ENCODE assay signal across 9 cellular contexts in genomic region chr15:89002281-89002761, GRCh38.
DNase-seq lines count a peak whose midpoint lies in the region; ATAC-seq and TF ChIP-seq lines count a peak whose summit lies in the region.
"Had no signal": no experiment of that assay in that cellular context is flagged by ENCODE, and none has a peak within 500 bp of the region (broad histone marks: within the 10 kb centered on the region; RNA-seq: fewer than 3 reads in every experiment).

No MANE protein-coding gene starts in this region.

- no peak for TF ChIP-seq CTCF in MM.1S (IDR thresholded peaks at IDR 0.05; ENCODE audit: low read length)
- TF ChIP-seq CTCF in BE2C (IDR thresholded peaks at IDR 0.05; ENCODE audit: low read depth, low read length): no peak

- no peaks in the 10 kb centered on the region for H3K9me3 ChIP-seq in BLaER1 treated with 17β-estradiol and CSF1 and Interleukin-3, amounts not matched to agents 10 nM and 100 nM (replicated peaks in 1 of 11)
- H3K9me3 ChIP-seq in MM.1S (replicated peaks; ENCODE audit: insufficient read depth, low read length) (no peaks in the 10 kb centered on the region), BE2C (no peaks in the 10 kb centered on the region)

- no peaks in the 10 kb centered on the region for H3K36me3 ChIP-seq in BLaER1 treated with 17β-estradiol and CSF1 and Interleukin-3, amounts not matched to agents 10 nM and 100 nM
- no peaks in the 10 kb centered on the region for H3K36me3 ChIP-seq in MM.1S (replicated peaks; ENCODE audit: insufficient read depth, low read length)
- no peaks in the 10 kb centered on the region for H3K36me3 ChIP-seq in BE2C

- H3K79me2 ChIP-seq in MM.1S (ENCODE audit: low read length): no peaks in the 10 kb centered on the region
- H3K79me2 ChIP-seq: parathyroid adenoma had no signal

- H3K9me2 ChIP-seq in MM.1S (replicated peaks; ENCODE audit: insufficient read depth, low read length): no peaks in the 10 kb centered on the region

- H3K9ac ChIP-seq in BLaER1 treated with 17β-estradiol and CSF1 and Interleukin-3, amounts not matched to agents 10 nM and 100 nM: peak overlapping the region in 5 of 11 experiments; percentile 9 to 48 (median 14); a peak in 5 of 22 replicates
- H3K9ac ChIP-seq in MM.1S (ENCODE audit: low read length): peak overlapping the region; percentile 49; the same call in 1 of the 2 replicates
- H3K9ac ChIP-seq: parathyroid adenoma had no signal

- H3K4me2 ChIP-seq in BLaER1 treated with 17β-estradiol and CSF1 and Interleukin-3, amounts not matched to agents 10 nM and 100 nM: peak overlapping the region; percentile 28 to 82 (median 57)
- peak overlapping the region; percentile 86 for H3K4me2 ChIP-seq in MM.1S (ENCODE audit: low read depth, low read length)

- H2AFZ ChIP-seq in MM.1S (ENCODE audit: low read length): peak overlapping the region; percentile 48
- H2AFZ ChIP-seq: parathyroid adenoma had no signal

- H4K20me1 ChIP-seq in BLaER1 treated with 17β-estradiol and CSF1 and Interleukin-3, amounts not matched to agents 10 nM and 100 nM: no peaks in the 10 kb centered on the region
- H4K20me1 ChIP-seq in MM.1S (ENCODE audit: insufficient read depth, low read length): no peaks in the 10 kb centered on the region

- H3K4me3 ChIP-seq in BLaER1 treated with 17β-estradiol and CSF1 and Interleukin-3, amounts not matched to agents 10 nM and 100 nM: no peak overlapping the region
- peak overlapping the region; percentile 42 for H3K4me3 ChIP-seq in MM.1S (ENCODE audit: low read length)
- H3K4me3 ChIP-seq in BE2C (ENCODE audit: low read depth, low read length): no peak overlapping the region

- ATAC-seq in GM21528 (IDR thresholded peaks at IDR 0.05; ENCODE audit: low FRiP score, unreplicated experiment): peak; percentile 55
- no peak for ATAC-seq in GM21717 (IDR thresholded peaks at IDR 0.05; ENCODE audit: unreplicated experiment)

- peaks cover 20% of the 10 kb centered on the region for H3F3A ChIP-seq in MM.1S (ENCODE audit: insufficient read depth, low read length)

- peak overlapping the region in 6 of 11 experiments; percentile 9 to 68 (median 35); a peak in 8 of 22 replicates for H3K27ac ChIP-seq in BLaER1 treated with 17β-estradiol and CSF1 and Interleukin-3, amounts not matched to agents 10 nM and 100 nM
- peak overlapping the region; percentile 81 for H3K27ac ChIP-seq in MM.1S (ENCODE audit: low read length)
- H3K27ac ChIP-seq: parathyroid adenoma had no signal

- DNase-seq in MM.1S (peak; percentile 92), glomerular visceral epithelial cell (ENCODE audit: extremely low spot score) (peak; percentile 68), BE2C (no peak)
- no peak for DNase-seq in activated CD4-positive, CD25-positive, alpha-beta regulatory T cell treated with anti-CD3 and anti-CD28 coated beads, Interleukin-2, amount 50 U/mL, for 72 hours
- no peak for DNase-seq in activated CD4-positive, CD25-positive, alpha-beta regulatory T cell (lab: John Stamatoyannopoulos, UW)

- H3K27me3 ChIP-seq in BLaER1 treated with 17β-estradiol and CSF1 and Interleukin-3, amounts not matched to agents 10 nM and 100 nM: no peaks in the 10 kb centered on the region
- H3K27me3 ChIP-seq in MM.1S (replicated peaks; ENCODE audit: insufficient read depth, low read length): no peaks in the 10 kb centered on the region
- no peaks in the 10 kb centered on the region for H3K27me3 ChIP-seq in BE2C

- peaks cover 12 to 21% (median 16%) of the 10 kb centered on the region in 10 experiments for H3K4me1 ChIP-seq in BLaER1 treated with 17β-estradiol and CSF1 and Interleukin-3, amounts not matched to agents 10 nM and 100 nM
- H3K4me1 ChIP-seq in MM.1S (ENCODE audit: low read length) (peaks cover 24% of the 10 kb centered on the region), BE2C (no peaks in the 10 kb centered on the region)
- H3K4me1 ChIP-seq: parathyroid adenoma had no signal

Comparison
In these comparisons a context has a peak if more than half of its experiments do, and no peak if none do; other contexts are left out.
1. DNase-seq: peak in MM.1S (single experiment) and glomerular visceral epithelial cell (single experiment); none in BE2C (single experiment), activated CD4-positive, CD25-positive, alpha-beta regulatory T cell treated with anti-CD3 and anti-CD28 coated beads, Interleukin-2, amount 50 U/mL, for 72 hours (single experiment) and activated CD4-positive, CD25-positive, alpha-beta regulatory T cell (0 of 4).